Comparison of ENCODE assay signal across 24 cellular contexts in the genomic region with DNA sequence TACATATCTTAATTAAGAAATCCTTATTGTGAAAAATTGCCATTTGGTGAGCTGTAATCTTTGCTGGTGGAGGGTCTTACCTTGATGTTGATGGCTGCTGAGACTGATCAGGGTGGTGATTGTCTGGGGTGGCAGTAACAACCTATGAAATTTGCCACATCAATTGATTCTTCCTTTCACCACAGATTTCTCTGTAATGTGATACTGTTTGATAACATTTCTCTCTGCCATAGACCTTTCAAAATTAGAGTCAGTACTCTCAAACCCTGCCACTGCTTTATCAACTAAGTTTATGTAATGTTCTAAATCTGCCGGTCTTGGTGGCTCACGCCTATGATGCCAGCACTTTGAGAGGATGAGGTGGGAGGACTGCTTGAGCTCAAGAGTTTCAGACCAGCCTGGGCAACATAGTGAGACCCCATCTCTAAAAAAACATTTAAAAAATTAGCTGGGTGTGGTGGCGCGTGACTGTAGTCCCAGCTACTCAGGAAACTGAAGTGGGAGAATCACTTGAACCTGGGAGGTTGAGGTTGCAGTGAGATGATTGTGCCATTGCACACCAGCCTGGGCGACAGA. TPM values are rescaled to one million over a fixed set of nuclear protein-coding genes. Genes with fewer than 3 reads are reported as not detected.
DNase-seq lines count a peak whose midpoint lies in the region; ATAC-seq, FAIRE-seq and TF ChIP-seq lines count a peak whose summit lies in the region.
"Had no signal": no experiment of that assay in that cellular context is flagged by ENCODE, and none has a peak within 500 bp of the region (broad histone marks: within the 10 kb centered on the region; RNA-seq: fewer than 3 reads in every experiment).

No MANE protein-coding gene starts in this region.

- H3K27me3 Mint-ChIP-seq in T-helper 17 cell, result no peaks in the 10 kb centered on the region
- no peaks in the 10 kb centered on the region for H3K27me3 Mint-ChIP-seq in activated naive CD8-positive, alpha-beta T cell treated with anti-CD3 and anti-CD28 coated beads, Interleukin-2, amount 10 ng/mL, durations not matched to agents 7 days and 5 days

- POLR2A ChIA-PET in HepG2 (lab: Yijun Ruan, JAX), result no interaction called here
- POLR2A ChIA-PET in activated naive CD8-positive, alpha-beta T cell treated with anti-CD3 and anti-CD28 coated beads, Interleukin-2, amount 10 ng/mL, durations not matched to agents 7 days and 5 days (lab: Charles Lee), result interaction anchor here (0.6 to 1.0 kb wide), 2 partner anchors 43 to 179 kb away, joined by 3 to 5 read pairs; a partner anchor contains a TSS

- H3K4me1 Mint-ChIP-seq in T-helper 17 cell, result peaks cover 50% of the 10 kb centered on the region
- peaks cover 37% of the 10 kb centered on the region for H3K4me1 Mint-ChIP-seq in activated naive CD8-positive, alpha-beta T cell treated with anti-CD3 and anti-CD28 coated beads, Interleukin-2, amount 10 ng/mL, durations not matched to agents 7 days and 5 days

- no peaks in the 10 kb centered on the region for H3K9me3 ChIP-seq in HepG2 (ENCODE audit: low read length)
- H3K9me3 ChIP-seq in right lobe of liver, result no peaks in the 10 kb centered on the region
- H3K9me3 ChIP-seq in T-helper 17 cell (ENCODE audit: control insufficient read depth, low read length, poor library complexity, severe bottlenecking), result no peaks in the 10 kb centered on the region
- H3K9me3 ChIP-seq: adrenal gland, Caco-2, heart right ventricle, left lung, Peyer's patch, SJSA1, tibial nerve had no signal

- BruUV-seq in HepG2 (replicated peaks; lab: Mats Ljungman, UMichigan), result no TSS peak

- peaks cover 15% of the 10 kb centered on the region; the same call in 1 of the 2 replicates for H4K20me1 ChIP-seq in HepG2 (ENCODE audit: insufficient read depth, low read length)

- WGBS in HepG2 (ENCODE audit: low lambda C conversion rate), result 91% methylated on average over 5 of the region's 5 CpGs
- WGBS in right lobe of liver (ENCODE audit: insufficient coverage, low coverage, low lambda C conversion rate, missing lambda C conversion rate), result 50% methylated on average over 3 of the region's 5 CpGs

- TF ChIP-seq CTCF in HepG2 (CRISPR knock-in tag; IDR thresholded peaks at IDR 0.05), result no peak
- no peak for TF ChIP-seq CTCF in right lobe of liver (IDR thresholded peaks at IDR 0.05)

- no peak overlapping the region for H3K4me3 ChIP-seq in HepG2 (replicated peaks in 1 of 3; ENCODE audit: insufficient read depth in 1 of 3, low read depth in 2 of 3, low read length in 3 of 3)
- H3K4me3 ChIP-seq in right lobe of liver, result no peak overlapping the region
- H3K4me3 ChIP-seq: adrenal gland, cardiac muscle cell, heart right ventricle, left lung, Peyer's patch, SJSA1, tibial nerve had no signal

- no peak for FAIRE-seq in HepG2 (lab: Jason Lieb, UNC)
- FAIRE-seq: endothelial cell of umbilical vein had no signal

- H3K79me2 ChIP-seq in HepG2 (ENCODE audit: insufficient read depth, low read length), result peaks cover 88% of the 10 kb centered on the region

- no peak overlapping the region for H2AFZ ChIP-seq in HepG2 (ENCODE audit: low read length)

- no peak overlapping the region for H3K27ac ChIP-seq in HepG2 (ENCODE audit: extremely low read length, insufficient read depth, low read length)
- no peak overlapping the region for H3K27ac ChIP-seq in right lobe of liver
- H3K27ac ChIP-seq: adrenal gland, cardiac muscle cell, left lung, Peyer's patch, SJSA1, tibial nerve had no signal

- CTCF ChIA-PET in HepG2 (lab: Yijun Ruan, JAX; ENCODE audit: low intra/inter-chr PET ratio, low total read pairs), result no interaction called here

- H3K27me3 ChIP-seq in HepG2 (ENCODE audit: control insufficient read depth in 1 of 2, insufficient read depth in 2 of 2, low read length in 2 of 2) (no peaks in the 10 kb centered on the region; a peak in 1 of 5 replicates), right lobe of liver (no peaks in the 10 kb centered on the region)
- H3K27me3 ChIP-seq: adrenal gland, cardiac muscle cell, heart right ventricle, left lung, Peyer's patch, SJSA1, tibial nerve had no signal

- intact Hi-C loops in HepG2 (cut with micrococcal nuclease; ENCODE audit: unreplicated experiment), result no loop called here
- intact Hi-C loops in right lobe of liver (cut with DNase I), result no loop called here
- intact Hi-C loops in left colon (cut with DNase I, micrococcal nuclease), result no loop called here

- ATAC-seq in HepG2, result no peak
- ATAC-seq in right lobe of liver, result no peak
- peak; percentile 4 for ATAC-seq in T-helper 17 cell
- no peak for ATAC-seq in activated naive CD8-positive, alpha-beta T cell treated with anti-CD3 and anti-CD28 coated beads, Interleukin-2, amount 10 ng/mL, durations not matched to agents 7 days and 5 days (ENCODE audit: low read depth)
- ATAC-seq in left colon, result no peak
- no peak for ATAC-seq in HG02981 (IDR thresholded peaks at IDR 0.05; ENCODE audit: unreplicated experiment)
- no peak for ATAC-seq in HG03442 (IDR thresholded peaks at IDR 0.05; ENCODE audit: unreplicated experiment)
- ATAC-seq: heart right ventricle, left lung had no signal

- no peak overlapping the region for H3K9ac ChIP-seq in HepG2 (ENCODE audit: insufficient read depth, low read depth, low read length)

- peaks cover 1% of the 10 kb centered on the region for H3K36me3 Mint-ChIP-seq in T-helper 17 cell (ENCODE audit: low read depth)
- H3K36me3 Mint-ChIP-seq in activated naive CD8-positive, alpha-beta T cell treated with anti-CD3 and anti-CD28 coated beads, Interleukin-2, amount 10 ng/mL, durations not matched to agents 7 days and 5 days, result peaks cover 9% of the 10 kb centered on the region

- TF ChIP-seq EP300 in HepG2 (IDR thresholded peaks at IDR 0.05; ENCODE audit: low read depth in 2 of 2, low read length in 2 of 2) (no peak), HepG2 (CRISPR knock-in tag; IDR thresholded peaks at IDR 0.05; ENCODE audit: borderline replicate concordance) (no peak)

- H3K4me2 ChIP-seq in HepG2 (ENCODE audit: low read depth, low read length), result no peak overlapping the region

- H3K36me3 ChIP-seq in HepG2 (replicated peaks in 1 of 2; ENCODE audit: control insufficient read depth in 1 of 2, insufficient read depth in 2 of 2, low read length in 2 of 2), result peaks cover 4 to 8% of the 10 kb centered on the region in 2 experiments; a peak in 2 of 5 replicates
- H3K36me3 ChIP-seq in right lobe of liver, result peaks cover 0 to 2% (median 0%) of the 10 kb centered on the region in 4 donors
- H3K36me3 ChIP-seq: adrenal gland, cardiac muscle cell, left lung, Peyer's patch had no signal

- peaks cover 25% of the 10 kb centered on the region for H3K4me1 ChIP-seq in HepG2 (ENCODE audit: insufficient read depth, low read length)
- H3K4me1 ChIP-seq in right lobe of liver, result peaks cover 0 to 44% (median 15%) of the 10 kb centered on the region in 4 donors
- H3K4me1 ChIP-seq: Caco-2 had no signal

- H3K27ac Mint-ChIP-seq in T-helper 17 cell, result peak overlapping the region; percentile 53
- H3K27ac Mint-ChIP-seq in activated naive CD8-positive, alpha-beta T cell treated with anti-CD3 and anti-CD28 coated beads, Interleukin-2, amount 10 ng/mL, durations not matched to agents 7 days and 5 days, result no peak overlapping the region

- TF ChIP-seq RAD21 in HepG2 (CRISPR knock-in tag; IDR thresholded peaks at IDR 0.05), result no peak

- DNase-seq in HepG2 (ENCODE audit: low spot score), result no peak
- no peak for DNase-seq in right lobe of liver
- DNase-seq in T-helper 17 cell, result no peak
- DNase-seq in activated naive CD8-positive, alpha-beta T cell treated with anti-CD3 and anti-CD28 coated beads, Interleukin-2, amount 10 ng/mL, durations not matched to agents 7 days and 5 days, result no peak
- no peak for DNase-seq in left colon
- DNase-seq: adrenal gland; Caco-2; dermis blood vessel endothelial cell; GOT3; heart right ventricle; Karpas-422; left lung; NCI-H1048; NCI-H2081; NCI-H510A treated with DMSO at 0.1 percent for 48 hours; Peyer's patch; posterior cingulate gyrus; stimulated activated naive CD4-positive, alpha-beta T cell treated with Interleukin-2 at 50 U/mL for 16 hours had no signal

- H3K9me3 Mint-ChIP-seq in activated naive CD8-positive, alpha-beta T cell treated with anti-CD3 and anti-CD28 coated beads, Interleukin-2, amount 10 ng/mL, durations not matched to agents 7 days and 5 days, result no peaks in the 10 kb centered on the region

- peak overlapping the region; percentile 39 for H3K4me3 Mint-ChIP-seq in T-helper 17 cell
- peak overlapping the region; percentile 14 for H3K4me3 Mint-ChIP-seq in activated naive CD8-positive, alpha-beta T cell treated with anti-CD3 and anti-CD28 coated beads, Interleukin-2, amount 10 ng/mL, durations not matched to agents 7 days and 5 days

- no peak for TF ChIP-seq POLR2A in HepG2 (IDR thresholded peaks at IDR 0.05; ENCODE audit: insufficient read depth in 1 of 2, low read depth in 2 of 2, low read length in 2 of 2)
- TF ChIP-seq POLR2A in right lobe of liver (IDR thresholded peaks at IDR 0.05), result no peak

- in situ Hi-C loops in HepG2 (cut with HindIII; ENCODE audit: extremely low pct_ligation_motif_present, low pct_unique_long_range_greater_than_20kb), result no loop called here

RNA-seq across cellular contexts. Expression of a gene that starts 5.0 kb away (rescaled TPM):
- total RNA-seq in HepG2 (2016; rRNA removed; fragmentation: Illumina TruSeq; extraction: Trizol) (47.5 and 111 TPM in 2 replicates), right lobe of liver (10 to 100 TPM; 23.4 to 44.6 (median 34.0) TPM), T-helper 17 cell (10 to 100 TPM; 39.8 to 57.6 TPM), left colon (10 to 100 TPM; 55.6 to 58.9 TPM)
- total RNA-seq in HepG2 (2016; cell fraction: cytosol; rRNA removed; fragmentation: Illumina TruSeq; extraction: Trizol; ENCODE audit: low read depth), result 6.5 and 6.8 TPM in 2 replicates
- 45.2 and 102 TPM in 2 replicates for total RNA-seq in HepG2 (2016; cell fraction: insoluble cytoplasmic fraction; rRNA removed; fragmentation: Illumina TruSeq; extraction: Trizol)
- total RNA-seq in HepG2 (2016; cell fraction: membrane; rRNA removed; fragmentation: Illumina TruSeq; extraction: Trizol), result 10.4 and 10.9 TPM in 2 replicates
- total RNA-seq in HepG2 (2016; cell fraction: nucleus; rRNA removed; fragmentation: Illumina TruSeq; extraction: Trizol), result 29.9 and 31.0 TPM in 2 replicates
- polyA plus RNA-seq in HepG2 (2011; rRNA removed), result 18.6 and 22.0 TPM in 2 replicates
- 14.3 and 18.5 TPM in 2 replicates for polyA plus RNA-seq in HepG2 (2011; cell fraction: cytosol; rRNA removed)
- 9.5 and 12.0 TPM in 2 replicates for polyA plus RNA-seq in HepG2 (2011; cell fraction: nucleus; rRNA removed)
- polyA plus RNA-seq in HepG2 (2012), result 12.5 and 14.5 TPM in 2 replicates
- 0.94 and 1.1 TPM in 2 replicates for polyA plus RNA-seq in HepG2 (2016; cell fraction: cytosol; fragmentation: Illumina TruSeq; extraction: Trizol; ENCODE audit: low read depth)
- polyA plus RNA-seq in HepG2 (2016; cell fraction: insoluble cytoplasmic fraction; fragmentation: Illumina TruSeq; extraction: Trizol; ENCODE audit: low read depth), result 28.1 and 30.9 TPM in 2 replicates
- 2.8 and 3.0 TPM in 2 replicates for polyA plus RNA-seq in HepG2 (2016; cell fraction: membrane; fragmentation: Illumina TruSeq; extraction: Trizol; ENCODE audit: low read depth)
- 21.6 and 24.1 TPM in 2 replicates for polyA plus RNA-seq in HepG2 (2016; cell fraction: nucleus; fragmentation: Illumina TruSeq; extraction: Trizol; ENCODE audit: insufficient read depth, low read depth)
- 46.5 and 64.8 TPM in 2 replicates for polyA minus RNA-seq in HepG2 (2011; rRNA and poly(A)+ RNA removed; ENCODE audit: low replicate concordance)
- polyA minus RNA-seq in HepG2 (2011; cell fraction: cytosol; rRNA and poly(A)+ RNA removed), result 22.9 and 31.6 TPM in 2 replicates
- polyA minus RNA-seq in HepG2 (2011; cell fraction: nucleus; rRNA and poly(A)+ RNA removed), result 14.4 and 17.8 TPM in 2 replicates
- total RNA-seq in activated naive CD8-positive, alpha-beta T cell treated with anti-CD3 and anti-CD28 coated beads, Interleukin-2, amount 10 ng/mL, durations not matched to agents 7 days and 5 days, result 10 to 100 TPM; 63.8 to 69.8 TPM

RNA-seq across cellular contexts. Expression of a gene that starts 40.1 kb away (rescaled TPM):
- total RNA-seq in HepG2 (2016; rRNA removed; fragmentation: Illumina TruSeq; extraction: Trizol) (3.1 and 4.9 TPM in 2 replicates), right lobe of liver (10 to 100 TPM in 1 of 6 experiments, 1 to 10 TPM in 5; 4.0 to 10.3 (median 6.3) TPM), T-helper 17 cell (10 to 100 TPM; 15.8 to 16.7 TPM), left colon (10 to 100 TPM; 12.4 to 13.2 TPM)
- 2.9 and 3.2 TPM in 2 replicates for total RNA-seq in HepG2 (2016; cell fraction: cytosol; rRNA removed; fragmentation: Illumina TruSeq; extraction: Trizol; ENCODE audit: low read depth)
- total RNA-seq in HepG2 (2016; cell fraction: insoluble cytoplasmic fraction; rRNA removed; fragmentation: Illumina TruSeq; extraction: Trizol), result 3.4 and 4.4 TPM in 2 replicates
- 4.0 and 4.6 TPM in 2 replicates for total RNA-seq in HepG2 (2016; cell fraction: membrane; rRNA removed; fragmentation: Illumina TruSeq; extraction: Trizol)
- 4.6 and 5.6 TPM in 2 replicates for total RNA-seq in HepG2 (2016; cell fraction: nucleus; rRNA removed; fragmentation: Illumina TruSeq; extraction: Trizol)
- 10.4 and 12.9 TPM in 2 replicates for polyA plus RNA-seq in HepG2 (2011; rRNA removed)
- polyA plus RNA-seq in HepG2 (2011; cell fraction: cytosol; rRNA removed), result 8.0 and 13.2 TPM in 2 replicates
- polyA plus RNA-seq in HepG2 (2011; cell fraction: nucleus; rRNA removed), result 15.7 and 16.8 TPM in 2 replicates
- polyA plus RNA-seq in HepG2 (2012), result 9.8 and 10.0 TPM in 2 replicates
- polyA plus RNA-seq in HepG2 (2016; cell fraction: cytosol; fragmentation: Illumina TruSeq; extraction: Trizol; ENCODE audit: low read depth), result 4.1 and 4.5 TPM in 2 replicates
- 5.8 and 5.9 TPM in 2 replicates for polyA plus RNA-seq in HepG2 (2016; cell fraction: insoluble cytoplasmic fraction; fragmentation: Illumina TruSeq; extraction: Trizol; ENCODE audit: low read depth)
- 4.4 and 4.9 TPM in 2 replicates for polyA plus RNA-seq in HepG2 (2016; cell fraction: membrane; fragmentation: Illumina TruSeq; extraction: Trizol; ENCODE audit: low read depth)
- 13.8 and 13.9 TPM in 2 replicates for polyA plus RNA-seq in HepG2 (2016; cell fraction: nucleus; fragmentation: Illumina TruSeq; extraction: Trizol; ENCODE audit: insufficient read depth, low read depth)
- 26.1 and 27.9 TPM in 2 replicates for polyA minus RNA-seq in HepG2 (2011; rRNA and poly(A)+ RNA removed; ENCODE audit: low replicate concordance)
- 8.2 and 9.8 TPM in 2 replicates for polyA minus RNA-seq in HepG2 (2011; cell fraction: cytosol; rRNA and poly(A)+ RNA removed)
- 5.3 and 6.3 TPM in 2 replicates for polyA minus RNA-seq in HepG2 (2011; cell fraction: nucleus; rRNA and poly(A)+ RNA removed)
- total RNA-seq in activated naive CD8-positive, alpha-beta T cell treated with anti-CD3 and anti-CD28 coated beads, Interleukin-2, amount 10 ng/mL, durations not matched to agents 7 days and 5 days, result 10 to 100 TPM; 27.1 to 28.4 TPM
